ENCODE assay signal across 8 cellular contexts in genomic region chr1:36342426-36343185, GRCh38. TPM values are rescaled to one million over a fixed set of nuclear protein-coding genes. Genes with fewer than 3 reads are reported as not detected.
DNase-seq lines count a peak whose midpoint lies in the region; ATAC-seq and TF ChIP-seq lines count a peak whose summit lies in the region.

No MANE protein-coding gene starts in this region.

- POLR2A ChIA-PET in WTC11 (lab: Charles Lee): interaction anchor here (0.5 to 1.2 kb wide), 5 partner anchors 19 to 58 kb away, joined by 3 read pairs; partner anchors contain the start of genes EVA1B and SH3D21

- H3K36me3 Mint-ChIP-seq in WTC11: peaks cover 10% of the 10 kb centered on the region

- no peak overlapping the region for H3K4me3 Mint-ChIP-seq in WTC11

- ATAC-seq in WTC11: peak; percentile 85
- peak; percentile 83 for ATAC-seq in thoracic aorta (ENCODE audit: insufficient number of reproducible peaks, low FRiP score, low read depth)
- no peak for ATAC-seq in GM19467 (IDR thresholded peaks at IDR 0.05; ENCODE audit: unreplicated experiment)
- ATAC-seq in GM21423 (IDR thresholded peaks at IDR 0.05; ENCODE audit: unreplicated experiment): no peak

- no peaks in the 10 kb centered on the region for H3K9me3 Mint-ChIP-seq in WTC11

- peaks cover 51% of the 10 kb centered on the region for H3K36me3 ChIP-seq in thoracic aorta

- H3K4me1 ChIP-seq in thoracic aorta (ENCODE audit: control insufficient read depth in 1 of 2, low read depth in 2 of 2): peaks cover 7 to 10% of the 10 kb centered on the region in 2 donors

- no peaks in the 10 kb centered on the region for H3K27me3 Mint-ChIP-seq in WTC11 (ENCODE audit: low read depth)

- H3K27me3 ChIP-seq in thoracic aorta (replicated peaks; ENCODE audit: insufficient read depth): no peaks in the 10 kb centered on the region

- H3K27ac ChIP-seq in thoracic aorta: peak overlapping the region; percentile 74 to 93

- in situ Hi-C loops in Caki2 (cut with HindIII; ENCODE audit: low pct_unique_long_range_greater_than_20kb, low sequenced_read_pairs): no loop called here

- CTCF ChIA-PET in WTC11 (lab: Charles Lee): interaction anchor here (0.6 to 6.0 kb wide), 42 partner anchors 9 to 246 kb away, joined by 3 to 76 read pairs (median 5); partner anchors contain the start of genes EVA1B, LSM10, MAP7D1 and MRPS15

- H3K4me1 Mint-ChIP-seq in WTC11: no peaks in the 10 kb centered on the region

- no peak overlapping the region for H3K4me3 ChIP-seq in thoracic aorta

- H3K9me3 ChIP-seq in thoracic aorta: no peaks in the 10 kb centered on the region

- TF ChIP-seq CTCF in WTC11 (IDR thresholded peaks at IDR 0.05): peak; percentile 25; the same call in 1 of the 2 replicates
- TF ChIP-seq CTCF in thoracic aorta (IDR thresholded peaks at IDR 0.05): peak; percentile 63

- DNase-seq in Caki2 (ENCODE audit: low read depth) (peak; percentile 66), HuH-7.5 (ENCODE audit: low spot score) (peak; percentile 39), WTC11 (ENCODE audit: low spot score) (peak; percentile 73), dermis blood vessel endothelial cell (peak; percentile 90), midbrain (lab: John Stamatoyannopoulos, UW) (peak; percentile 18), thoracic aorta (ENCODE audit: low spot score) (no peak)

- H3K27ac Mint-ChIP-seq in WTC11: no peak overlapping the region

TF ChIP-seq in WTC11, 78 proteins besides CTCF, POLR2A, EP300 and RAD21:
- TF ChIP-seq AFF4 (CRISPR knock-in tag; IDR thresholded peaks at IDR 0.05; ENCODE audit: borderline replicate concordance) (0 out of 2 replicates have a peak, but pooled peaks have one; percentile 35), NFE2L1 (CRISPR knock-in tag; IDR thresholded peaks at IDR 0.05) (no peak), E2F5 (CRISPR knock-in tag; IDR thresholded peaks at IDR 0.05) (no peak)

RNA-seq across cellular contexts. Expression of gene EVA1B, which starts 19.2 kb away (rescaled TPM):
- 49.1 and 71.2 TPM in 2 replicates for total RNA-seq in Caki2 (2014; rRNA removed; shearing (Covaris generic); ENCODE audit: low replicate concordance)
- 32.0 to 45.2 TPM (median 41.5 TPM) in 3 replicates for total RNA-seq in WTC11 (2021)
- total RNA-seq in dermis blood vessel endothelial cell: 105 and 192 TPM in 2 replicates
- 100 to 1,000 TPM; 107 to 189 TPM for total RNA-seq in thoracic aorta

RNA-seq across cellular contexts. Expression of gene SH3D21, which starts 36.4 kb away (rescaled TPM):
- total RNA-seq in Caki2 (2014; rRNA removed; shearing (Covaris generic); ENCODE audit: low replicate concordance): 2.2 and 3.2 TPM in 2 replicates
- total RNA-seq in WTC11 (2021): 22.1 to 29.3 TPM (median 26.9 TPM) in 3 replicates
- total RNA-seq in dermis blood vessel endothelial cell: 0.74 and 1.5 TPM in 2 replicates
- total RNA-seq in thoracic aorta: 1 to 10 TPM; 3.9 to 5.6 TPM

RNA-seq across cellular contexts. Expression of gene STK40, which starts 43.1 kb away (rescaled TPM):
- 4.0 and 6.4 TPM in 2 replicates for total RNA-seq in Caki2 (2014; rRNA removed; shearing (Covaris generic); ENCODE audit: low replicate concordance)
- 17.8 to 24.7 TPM (median 20.4 TPM) in 3 replicates for total RNA-seq in WTC11 (2021)
- total RNA-seq in dermis blood vessel endothelial cell: 20.4 and 57.0 TPM in 2 replicates
- 10 to 100 TPM; 60.3 to 61.5 TPM for total RNA-seq in thoracic aorta

RNA-seq across cellular contexts. Expression of gene LSM10, which starts 55.1 kb away (rescaled TPM):
- 25.8 and 62.3 TPM in 2 replicates for total RNA-seq in Caki2 (2014; rRNA removed; shearing (Covaris generic); ENCODE audit: low replicate concordance)
- total RNA-seq in WTC11 (2021) (49.1 to 56.3 TPM (median 49.3 TPM) in 3 replicates), dermis blood vessel endothelial cell (9.9 and 13.0 TPM in 2 replicates), thoracic aorta (10 to 100 TPM; 14.4 to 34.4 TPM)

Comparison
In these comparisons a context has a peak if more than half of its experiments do, and no peak if none do; other contexts are left out.
1. ATAC-seq: peak in WTC11 (single experiment) and thoracic aorta (single experiment); none in GM19467 (single experiment) and GM21423 (single experiment).